Comparison of ENCODE assay signal across 1 cellular context in the genomic region with DNA sequence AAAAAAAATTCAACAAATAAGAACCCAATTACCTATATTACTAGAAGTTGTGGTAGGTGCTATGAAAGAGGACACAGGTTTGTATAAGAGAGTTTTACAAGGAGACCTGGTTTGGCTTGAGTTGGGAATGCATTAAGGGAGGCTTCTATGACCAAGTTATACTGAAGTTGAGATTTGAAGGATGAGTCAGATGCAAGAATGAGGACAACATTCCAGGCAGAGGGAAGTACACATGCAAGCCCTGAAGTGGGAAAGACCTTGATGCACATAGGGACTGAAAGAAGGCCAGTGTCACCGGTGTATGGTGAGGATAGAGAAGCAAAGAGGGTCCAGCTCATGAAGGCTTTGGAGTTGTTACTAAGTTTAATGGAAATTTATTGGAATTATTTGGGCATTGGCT.
TF ChIP-seq lines count a peak whose summit lies in the region.

No MANE protein-coding gene starts in this region.

TF ChIP-seq in HepG2, 621 proteins besides CTCF, POLR2A, EP300 and RAD21:
- TF ChIP-seq ZNF264 (CRISPR knock-in tag; IDR thresholded peaks at IDR 0.05), result no peak
- TF ChIP-seq TEAD3 (CRISPR knock-in tag; optimal IDR thresholded peaks at IDR 0.05; ENCODE audit: borderline replicate concordance), result peak; percentile 32
